19 cellular contexts compared by ENCODE assay signal in genomic region chr20:57934913-57935312, GRCh38.
DNase-seq lines count a peak whose midpoint lies in the region; ATAC-seq and TF ChIP-seq lines count a peak whose summit lies in the region.
"Had no signal": no experiment of that assay in that cellular context is flagged by ENCODE, and none has a peak within 500 bp of the region (broad histone marks: within the 10 kb centered on the region; RNA-seq: fewer than 3 reads in every experiment).

No MANE protein-coding gene starts in this region.

- H3K9ac ChIP-seq in BLaER1 = no peak overlapping the region
- H3K9ac ChIP-seq: KMS-11 had no signal

- H3K9me3 Mint-ChIP-seq in progenitor cell of endocrine pancreas (ENCODE audit: low read depth) = no peaks in the 10 kb centered on the region
- H3K9me3 Mint-ChIP-seq: CD8-positive, alpha-beta memory T cell; HFFc6 had no signal

- H3K27ac Mint-ChIP-seq in progenitor cell of endocrine pancreas = peak overlapping the region; percentile 30
- H3K27ac Mint-ChIP-seq: CD4-positive, CD25-positive, alpha-beta regulatory T cell; CD8-positive, alpha-beta memory T cell; GM23338; HFFc6 had no signal

- TF ChIP-seq CTCF in progenitor cell of endocrine pancreas (IDR thresholded peaks at IDR 0.05; ENCODE audit: unreplicated experiment) = no peak

- H3K36me3 ChIP-seq in BLaER1 (no peaks in the 10 kb centered on the region), KOPT-K1 (ENCODE audit: insufficient read depth, low read length) (no peaks in the 10 kb centered on the region)

- peak; percentile 34 for ATAC-seq in left lobe of liver
- ATAC-seq: HCT116 had no signal

- H3K4me1 ChIP-seq in BLaER1 = peaks cover 67% of the 10 kb centered on the region

- H3K27ac ChIP-seq in BLaER1 = peak overlapping the region; percentile 8; the same call in 1 of the 2 replicates
- peak overlapping the region; percentile 97 for H3K27ac ChIP-seq in KOPT-K1 (ENCODE audit: low read depth, low read length, poor library complexity, severe bottlenecking)
- H3K27ac ChIP-seq: 22Rv1, KMS-11 had no signal

- no peak overlapping the region for H3K4me3 ChIP-seq in BLaER1
- H3K4me3 ChIP-seq: GM23338 had no signal

- no peaks in the 10 kb centered on the region for H4K20me1 ChIP-seq in BLaER1

- no peaks in the 10 kb centered on the region for H3K36me3 Mint-ChIP-seq in progenitor cell of endocrine pancreas (ENCODE audit: insufficient read depth)
- H3K36me3 Mint-ChIP-seq: CD4-positive, CD25-positive, alpha-beta regulatory T cell; CD8-positive, alpha-beta memory T cell had no signal

- DNase-seq in left lobe of liver (ENCODE audit: low spot score) (no peak), progenitor cell of endocrine pancreas (ENCODE audit: low spot score, unreplicated experiment) (no peak), NCI-H226 (no peak), HT-29 (ENCODE audit: low spot score) (no peak), DMS53 (lab: John Stamatoyannopoulos, UW) (no peak)
- DNase-seq: C1 segment of cervical spinal cord; CD4-positive, CD25-positive, alpha-beta regulatory T cell; CD8-positive, alpha-beta memory T cell; COR-L47; DMS79; GDM1; H7; HFFc6 had no signal

- no peaks in the 10 kb centered on the region for H3K27me3 ChIP-seq in BLaER1

- peaks cover 10% of the 10 kb centered on the region for H3K4me1 Mint-ChIP-seq in progenitor cell of endocrine pancreas (ENCODE audit: low read depth)
- H3K4me1 Mint-ChIP-seq: CD4-positive, CD25-positive, alpha-beta regulatory T cell had no signal

- H3K4me2 ChIP-seq in BLaER1 = peak overlapping the region; percentile 80
- H3K4me2 ChIP-seq: GM23338, KMS-11 had no signal

- H3K9me3 ChIP-seq in BLaER1 (no peaks in the 10 kb centered on the region), KOPT-K1 (ENCODE audit: insufficient read depth, low read length, poor library complexity, severe bottlenecking) (no peaks in the 10 kb centered on the region)

- H3K27me3 Mint-ChIP-seq in progenitor cell of endocrine pancreas = peaks cover 7% of the 10 kb centered on the region

- no peak overlapping the region for H3K4me3 Mint-ChIP-seq in progenitor cell of endocrine pancreas (ENCODE audit: low read depth)
- H3K4me3 Mint-ChIP-seq: CD4-positive, CD25-positive, alpha-beta regulatory T cell; CD8-positive, alpha-beta memory T cell; GM23338; HFFc6 had no signal
